Comparison of ENCODE assay signal across 8 cellular contexts in genomic region chr1:162023547-162024501, GRCh38. TPM values are rescaled to one million over a fixed set of nuclear protein-coding genes. Genes with fewer than 3 reads are reported as not detected.
DNase-seq lines count a peak whose midpoint lies in the region; FAIRE-seq and TF ChIP-seq lines count a peak whose summit lies in the region.

TSS of gene OLFML2B (minus strand) at chr1:162023869. CDS start at chr1:162023430, 439 bp downstream.

- no peak within 1 kb of the TSS for H3K27ac ChIP-seq in colonic mucosa

- no peaks in the 10 kb centered on the region for H3K9me3 ChIP-seq in colonic mucosa

- peak; percentile 40; the same call in 1 of the 2 replicates for TF ChIP-seq POLR2A in H54 (IDR thresholded peaks at IDR 0.05; ENCODE audit: low read depth, low read length)

- FAIRE-seq in D721Med (lab: Jason Lieb, UNC) = no peak
- no peak for FAIRE-seq in H54 (lab: Jason Lieb, UNC)

- H3K4me3 ChIP-seq in colonic mucosa = peak within 1 kb of the TSS; percentile 50

- intact Hi-C loops in colonic mucosa (cut with DNase I) = no loop called here

- no peaks in the 10 kb centered on the region for H3K36me3 ChIP-seq in colonic mucosa

- DNase-seq in D721Med (ENCODE audit: insufficient read length, low spot score) (peak; percentile 74), H54 (ENCODE audit: insufficient read length, low spot score) (peak; percentile 78), NCI-H2107 (lab: John Stamatoyannopoulos, UW) (peak; percentile 30), colonic mucosa (peak; percentile 64), kidney tubule cell (ENCODE audit: low spot score) (peak; percentile 93), NCI-H1048 (lab: John Stamatoyannopoulos, UW) (no peak)
- peak; percentile 41 for DNase-seq in activated CD4-positive, CD25-positive, alpha-beta regulatory T cell treated with anti-CD3 and anti-CD28 coated beads, Interleukin-2, amount 50 U/mL, for 72 hours
- peak; percentile 78 for DNase-seq in stimulated activated CD4-positive, alpha-beta T cell treated with anti-CD3 and anti-CD28 coated beads, Interleukin-15, amount 100 ng/mL, for 24 hours

- TF ChIP-seq CTCF in D721Med (IDR thresholded peaks at IDR 0.05; ENCODE audit: insufficient read depth, missing control alignments) = peak; percentile 22
- no peak for TF ChIP-seq CTCF in colonic mucosa (IDR thresholded peaks at IDR 0.05)

- peaks cover 3% of the 10 kb centered on the region for H3K27me3 ChIP-seq in colonic mucosa

- peak within 1 kb of the TSS in 1 of 2 donors; percentile 64 for H3K9ac ChIP-seq in colonic mucosa (ENCODE audit: low read depth in 2 of 2, low read length in 2 of 2)

- H3K4me1 ChIP-seq in colonic mucosa = peaks cover 6% of the 10 kb centered on the region

RNA-seq across cellular contexts. Expression of gene OLFML2B, which starts in this region (rescaled TPM):
- 1 to 10 TPM in 1 of 2 donors, under 1 TPM in 1; 0.57 to 5.2 TPM for total RNA-seq in colonic mucosa
